8 cellular contexts compared by ENCODE assay signal in genomic region chr3:11272913-11273574, GRCh38. TPM values are rescaled to one million over a fixed set of nuclear protein-coding genes. Genes with fewer than 3 reads are reported as not detected.
A peak's percentile ranks its signal among the peaks of the same experiment; 100 is the strongest.
DNase-seq lines count a peak whose midpoint lies in the region; ATAC-seq and TF ChIP-seq lines count a peak whose summit lies in the region.

No MANE protein-coding gene starts in this region.

- H3K4me3 ChIP-seq in esophagus squamous epithelium (peak overlapping the region; percentile 67 to 93 (median 88)), psoas muscle (peak overlapping the region; percentile 83)

- intact Hi-C loops in esophagus squamous epithelium (cut with DNase I) (no loop called here), psoas muscle (cut with DNase I) (no loop called here)

- peaks cover 14 to 25% (median 15%) of the 10 kb centered on the region in 3 donors for H3K4me1 ChIP-seq in esophagus squamous epithelium
- H3K4me1 ChIP-seq in psoas muscle: peaks cover 18% of the 10 kb centered on the region

- H3K27me3 ChIP-seq in esophagus squamous epithelium (no peaks in the 10 kb centered on the region), psoas muscle (ENCODE audit: insufficient read depth in 3 of 3, low read length in 2 of 3) (no peaks in the 10 kb centered on the region)

- peak; percentile 27 for ATAC-seq in GM19351 (IDR thresholded peaks at IDR 0.05; ENCODE audit: unreplicated experiment)
- ATAC-seq in psoas muscle: no peak
- ATAC-seq in GM21515 (IDR thresholded peaks at IDR 0.05; ENCODE audit: unreplicated experiment): no peak
- ATAC-seq in GM19395 (IDR thresholded peaks at IDR 0.05; ENCODE audit: unreplicated experiment): no peak

- peak; percentile 55 for DNase-seq in RKO (ENCODE audit: low spot score)
- DNase-seq in esophagus squamous epithelium (lab: John Stamatoyannopoulos, UW): no peak
- no peak for DNase-seq in psoas muscle
- no peak for DNase-seq in NCI-H510A (lab: John Stamatoyannopoulos, UW)
- DNase-seq in NCI-H524 treated with DMSO at 0.1 percent for 48 hours (lab: John Stamatoyannopoulos, UW): no peak

- H3K36me3 ChIP-seq in esophagus squamous epithelium (peaks cover 0 to 18% (median 0%) of the 10 kb centered on the region in 3 donors), psoas muscle (ENCODE audit: insufficient read depth in 1 of 2, low read depth in 1 of 2) (peaks cover 3 to 6% of the 10 kb centered on the region in 2 donors)

- H3K9me3 ChIP-seq in esophagus squamous epithelium: no peaks in the 10 kb centered on the region
- no peaks in the 10 kb centered on the region for H3K9me3 ChIP-seq in psoas muscle

- no peak for TF ChIP-seq POLR2A in esophagus squamous epithelium (IDR thresholded peaks at IDR 0.05)

- H3K27ac ChIP-seq in esophagus squamous epithelium (peak overlapping the region; percentile 86 to 93 (median 90)), psoas muscle (peak overlapping the region; percentile 87)

- 1 to 2% methylated on average over 9 of the region's 9 CpGs for WGBS in esophagus squamous epithelium, 2 donors
- WGBS in psoas muscle, 3 donors: 1 to 5% (median 3%) methylated on average over 9 of the region's 9 CpGs

- no peak for TF ChIP-seq CTCF in esophagus squamous epithelium (IDR thresholded peaks at IDR 0.05)
- TF ChIP-seq CTCF in psoas muscle (IDR thresholded peaks at IDR 0.05): no peak

RNA-seq across cellular contexts. Expression of gene ATG7, which starts 0.8 kb away (rescaled TPM):
- total RNA-seq in esophagus squamous epithelium (10 to 100 TPM; 31.3 to 67.7 (median 51.3) TPM), psoas muscle (10 to 100 TPM; 13.5 to 15.0 (median 14.5) TPM)
- 10 to 100 TPM in 2 of 3 donors, 1 to 10 TPM in 1; 5.9 to 13.1 (median 10.3) TPM for polyA plus RNA-seq in psoas muscle
